In genomic region chr4:122606364-122607043, GRCh38 we compare ENCODE assay signal across 18 cellular contexts. TPM values are rescaled to one million over a fixed set of nuclear protein-coding genes. Genes with fewer than 3 reads are reported as not detected.
A peak's percentile ranks its signal among the peaks of the same experiment; 100 is the strongest.
DNase-seq lines count a peak whose midpoint lies in the region; ATAC-seq and TF ChIP-seq lines count a peak whose summit lies in the region.
"Had no signal": no experiment of that assay in that cellular context is flagged by ENCODE, and none has a peak within 500 bp of the region (broad histone marks: within the 10 kb centered on the region; RNA-seq: fewer than 3 reads in every experiment).

No MANE protein-coding gene starts in this region.

- H2AFZ ChIP-seq in Karpas-422 (ENCODE audit: low read length) = no peak overlapping the region

- H3K27ac Mint-ChIP-seq in activated CD4-positive, alpha-beta T cell treated with anti-CD3 and anti-CD28 coated beads for 36 hours = peak overlapping the region; percentile 32
- no peak overlapping the region for H3K27ac Mint-ChIP-seq in activated T-helper 17 cell treated with anti-CD3 and anti-CD28 coated beads, Interleukin-2, amount 50 U/mL, for 72 hours
- no peak overlapping the region for H3K27ac Mint-ChIP-seq in nephron progenitor cell

- no peak for TF ChIP-seq POLR2A in tibial nerve (IDR thresholded peaks at IDR 0.05)

- no peaks in the 10 kb centered on the region for H3K4me1 ChIP-seq in Karpas-422 (ENCODE audit: low read length)
- H3K4me1 ChIP-seq in tibial nerve = no peaks in the 10 kb centered on the region

- H3K79me2 ChIP-seq in Karpas-422 (ENCODE audit: low read length) = no peaks in the 10 kb centered on the region

- H3K9ac ChIP-seq in Karpas-422 (ENCODE audit: low read length) = no peak overlapping the region

- no peaks in the 10 kb centered on the region for H3K36me3 ChIP-seq in Karpas-422 (ENCODE audit: insufficient read depth, low read length)
- H3K36me3 ChIP-seq in tibial nerve = no peaks in the 10 kb centered on the region

- no peak overlapping the region for H3K4me3 ChIP-seq in Karpas-422 (ENCODE audit: low read length)
- no peak overlapping the region for H3K4me3 ChIP-seq in tibial nerve

- CTCF ChIA-PET in activated CD4-positive, alpha-beta T cell treated with anti-CD3 and anti-CD28 coated beads for 36 hours (lab: Charles Lee) = interaction anchor here (0.6 kb wide), 1 partner anchor 8 kb away, joined by 3 read pairs; no protein-coding TSS in a partner anchor

- WGBS in tibial nerve, 2 donors = 84 to 90% methylated on average over 4 of the region's 4 CpGs

- POLR2A ChIA-PET in activated CD4-positive, alpha-beta T cell treated with anti-CD3 and anti-CD28 coated beads for 36 hours (lab: Charles Lee) = no interaction called here

- H3K9me3 Mint-ChIP-seq in activated CD4-positive, alpha-beta T cell treated with anti-CD3 and anti-CD28 coated beads for 36 hours (ENCODE audit: low read depth) = no peaks in the 10 kb centered on the region
- no peaks in the 10 kb centered on the region for H3K9me3 Mint-ChIP-seq in activated T-helper 17 cell treated with anti-CD3 and anti-CD28 coated beads, Interleukin-2, amount 50 U/mL, for 72 hours
- H3K9me3 Mint-ChIP-seq in nephron progenitor cell = no peaks in the 10 kb centered on the region

- H3K27me3 ChIP-seq in Karpas-422 (ENCODE audit: low read length) (no peaks in the 10 kb centered on the region), tibial nerve (no peaks in the 10 kb centered on the region)

- H3K9me3 ChIP-seq in Karpas-422 (ENCODE audit: low read length) (no peaks in the 10 kb centered on the region), tibial nerve (no peaks in the 10 kb centered on the region)

- H3K27me3 Mint-ChIP-seq in activated CD4-positive, alpha-beta T cell treated with anti-CD3 and anti-CD28 coated beads for 36 hours = peaks cover 2% of the 10 kb centered on the region
- H3K27me3 Mint-ChIP-seq in activated T-helper 17 cell treated with anti-CD3 and anti-CD28 coated beads, Interleukin-2, amount 50 U/mL, for 72 hours = peaks cover 2% of the 10 kb centered on the region
- peaks cover 10% of the 10 kb centered on the region for H3K27me3 Mint-ChIP-seq in nephron progenitor cell (ENCODE audit: low read depth, poor library complexity)

- H3K4me3 Mint-ChIP-seq in activated CD4-positive, alpha-beta T cell treated with anti-CD3 and anti-CD28 coated beads for 36 hours = no peak overlapping the region
- no peak overlapping the region for H3K4me3 Mint-ChIP-seq in activated T-helper 17 cell treated with anti-CD3 and anti-CD28 coated beads, Interleukin-2, amount 50 U/mL, for 72 hours
- no peak overlapping the region for H3K4me3 Mint-ChIP-seq in nephron progenitor cell

- ATAC-seq in activated CD4-positive, alpha-beta T cell treated with anti-CD3 and anti-CD28 coated beads for 36 hours = peak; percentile 40
- ATAC-seq in activated T-helper 17 cell treated with anti-CD3 and anti-CD28 coated beads, Interleukin-2, amount 50 U/mL, for 72 hours (replicated peaks) = peak; percentile 28

- no peak overlapping the region for H3K4me2 ChIP-seq in Karpas-422 (ENCODE audit: low read depth, low read length, poor library complexity, severe bottlenecking)

- no peaks in the 10 kb centered on the region for H3K9me2 ChIP-seq in Karpas-422 (replicated peaks; ENCODE audit: insufficient read depth, low read length)

- peaks cover 12% of the 10 kb centered on the region for H3K36me3 Mint-ChIP-seq in activated CD4-positive, alpha-beta T cell treated with anti-CD3 and anti-CD28 coated beads for 36 hours (ENCODE audit: low read depth)
- H3K36me3 Mint-ChIP-seq in activated T-helper 17 cell treated with anti-CD3 and anti-CD28 coated beads, Interleukin-2, amount 50 U/mL, for 72 hours (ENCODE audit: low read depth) = peaks cover 6% of the 10 kb centered on the region
- no peaks in the 10 kb centered on the region for H3K36me3 Mint-ChIP-seq in nephron progenitor cell (ENCODE audit: low read depth)

- H3K27ac ChIP-seq in Karpas-422 (ENCODE audit: low read length) (no peak overlapping the region), tibial nerve (no peak overlapping the region)

- TF ChIP-seq CTCF in nephron progenitor cell (IDR thresholded peaks at IDR 0.05) (no peak), tibial nerve (IDR thresholded peaks at IDR 0.05) (no peak)

- no peak for TF ChIP-seq EP300 in tibial nerve (IDR thresholded peaks at IDR 0.05)

- H4K20me1 ChIP-seq in Karpas-422 (ENCODE audit: insufficient read depth, low read depth, low read length) = no peaks in the 10 kb centered on the region

- intact Hi-C loops in activated CD4-positive, alpha-beta T cell treated with anti-CD3 and anti-CD28 coated beads for 36 hours (cut with DNase I, micrococcal nuclease) = loop anchor here (10.0 kb wide), 2 partner anchors 218 to 1658 kb away; partner anchors contain the start of gene FGF2 (in 1 of the 2)
- intact Hi-C loops in posterior cingulate gyrus (cut with DNase I) = loop anchor here (10.0 kb wide), 1 partner anchor 328 kb away; no protein-coding TSS in a partner anchor

- H3K4me1 Mint-ChIP-seq in activated CD4-positive, alpha-beta T cell treated with anti-CD3 and anti-CD28 coated beads for 36 hours = peaks cover 38% of the 10 kb centered on the region
- no peaks in the 10 kb centered on the region for H3K4me1 Mint-ChIP-seq in activated T-helper 17 cell treated with anti-CD3 and anti-CD28 coated beads, Interleukin-2, amount 50 U/mL, for 72 hours
- H3K4me1 Mint-ChIP-seq in nephron progenitor cell = peaks cover 19% of the 10 kb centered on the region

- no peak for DNase-seq in activated CD4-positive, alpha-beta T cell treated with anti-CD3 and anti-CD28 coated beads for 36 hours
- DNase-seq in activated CD4-positive, alpha-beta T cell treated with anti-CD3 and anti-CD28 coated beads for 4 hours = no peak
- peak; percentile 47 for DNase-seq in Karpas-422
- DNase-seq in nephron progenitor cell = peak; percentile 36
- DNase-seq in AG08395 (ENCODE audit: low spot score) = no peak
- no peak for DNase-seq in tibial nerve (ENCODE audit: low spot score in 2 of 2)
- DNase-seq in posterior cingulate gyrus = no peak
- DNase-seq: C1 segment of cervical spinal cord, DMS 273 treated with DMSO at 0.1 percent for 48 hours, NCI-H1105 treated with DMSO at 0.1 percent for 48 hours, NCI-H1694 treated with DMSO at 0.1 percent for 48 hours, NCI-H526 treated with DMSO at 0.1 percent for 48 hours had no signal

RNA-seq across cellular contexts. Expression of gene IL21, which starts 14.4 kb away (rescaled TPM):
- 10 to 100 TPM; 50.0 to 65.1 TPM for total RNA-seq in activated CD4-positive, alpha-beta T cell treated with anti-CD3 and anti-CD28 coated beads for 36 hours
- total RNA-seq in Karpas-422 (2014; rRNA removed; shearing (Covaris generic); ENCODE audit: low replicate concordance) = not detected in 2 replicates
- total RNA-seq in activated T-helper 17 cell treated with anti-CD3 and anti-CD28 coated beads, Interleukin-2, amount 50 U/mL, for 72 hours = 10 to 100 TPM in 1 of 2 donors, 1 to 10 TPM in 1; 5.0 to 17.1 TPM
- total RNA-seq in tibial nerve = not detected
- total RNA-seq: A172, Daoy, H4, LHCN-M2, SK-MEL-5 had no signal

Comparison
In these comparisons a context has a peak if more than half of its experiments do, and no peak if none do; other contexts are left out.
1. DNase-seq: peak in Karpas-422 (single experiment) and nephron progenitor cell (single experiment); none in activated CD4-positive, alpha-beta T cell treated with anti-CD3 and anti-CD28 coated beads for 36 hours (single experiment), activated CD4-positive, alpha-beta T cell treated with anti-CD3 and anti-CD28 coated beads for 4 hours (0 of 2), AG08395 (single experiment), tibial nerve (0 of 2) and posterior cingulate gyrus (0 of 10).